8 cellular contexts compared by ENCODE assay signal in genomic region chr11:28087693-28088092, GRCh38. TPM values are rescaled to one million over a fixed set of nuclear protein-coding genes. Genes with fewer than 3 reads are reported as not detected.
A peak's percentile ranks its signal among the peaks of the same experiment; 100 is the strongest.
DNase-seq lines count a peak whose midpoint lies in the region; ATAC-seq and TF ChIP-seq lines count a peak whose summit lies in the region.
"Not testable (repeated sequence)": the region's sequence is repeated elsewhere in the genome, so short reads cannot be mapped to it uniquely, and the experiment has no call there.

No MANE protein-coding gene starts in this region.

- not testable (repeated sequence) for H3K9me1 ChIP-seq in IMR-90 (ENCODE audit: insufficient read depth, low read length)

- not testable (repeated sequence) for H4K20me1 ChIP-seq in IMR-90 (ENCODE audit: insufficient read depth, low read length); PC-3 (ENCODE audit: low read length)

- not testable (repeated sequence) for H3K4me3 ChIP-seq in IMR-90 (ENCODE audit: insufficient read depth, low read depth, low read length); PC-3 (ENCODE audit: low read length); SJSA1

- peak overlapping the region; percentile 99 for H2BK5ac ChIP-seq in IMR-90 (ENCODE audit: low read depth, low read length, poor library complexity, severe bottlenecking)

- peaks cover 26 to 43% of the 10 kb centered on the region in 2 experiments for H3K79me1 ChIP-seq in IMR-90 (ENCODE audit: low read depth in 1 of 2, low read length in 2 of 2)

- H2BK15ac ChIP-seq in IMR-90 (ENCODE audit: low read depth, low read length), result not testable (repeated sequence)

- intact Hi-C loops in IMR-90 (cut with micrococcal nuclease) (loop anchor here (2.0 kb wide), 1 partner anchor 153 kb away; no protein-coding TSS in a partner anchor), PC-3 (cut with micrococcal nuclease) (loop anchor here (5.0 kb wide), 1 partner anchor 40 kb away; no protein-coding TSS in a partner anchor)

- not testable (repeated sequence) for H3F3A ChIP-seq in PC-3 (ENCODE audit: low read length, unreplicated experiment)

- not testable (repeated sequence) for H3K4me1 ChIP-seq in IMR-90 (ENCODE audit: control insufficient read depth, insufficient read depth, low read length); SJSA1 (replicated peaks)
- H3K4me1 ChIP-seq in PC-3 (ENCODE audit: insufficient read depth, low read length), result peaks cover 37% of the 10 kb centered on the region
- H3K4me1 ChIP-seq in foreskin keratinocyte, result peaks cover 23% of the 10 kb centered on the region

- not testable (repeated sequence) for H4K5ac ChIP-seq in IMR-90 (ENCODE audit: low read depth, low read length)

- not testable (repeated sequence) for H4K91ac ChIP-seq in IMR-90 (ENCODE audit: insufficient read depth, low read depth, low read length)

- H2AK5ac ChIP-seq in IMR-90 (ENCODE audit: low read depth, low read length), result not testable (repeated sequence)

- not testable (repeated sequence) for H3K27me3 ChIP-seq in IMR-90 (ENCODE audit: control insufficient read depth, insufficient read depth, low read length); PC-3 (ENCODE audit: low read length); SJSA1 (replicated peaks); foreskin keratinocyte

- TF ChIP-seq POLR2A in IMR-90 (IDR thresholded peaks at IDR 0.05; ENCODE audit: low read depth, low read length), result not testable (repeated sequence)

- CTCF ChIA-PET in IMR-90 (lab: Yijun Ruan, JAX); PC-3 (lab: Charles Lee): not testable (repeated sequence)

- H3K79me2 ChIP-seq in PC-3 (ENCODE audit: low read length), result not testable (repeated sequence)

- no CpG with 5 or more reads among the region's 3 CpGs for WGBS in IMR-90 (ENCODE audit: extremely low coverage in 2 of 2, insufficient read length in 1 of 2), 2 experiments

- not testable (repeated sequence) for H3K14ac ChIP-seq in IMR-90 (replicated peaks; ENCODE audit: low read depth, low read length)

- not testable (repeated sequence) for TF ChIP-seq CTCF in IMR-90 (conservative IDR thresholded peaks at IDR 0.05; ENCODE audit: low read depth, low read length); PC-3 (conservative IDR thresholded peaks at IDR 0.05; ENCODE audit: low read depth, low read length); foreskin keratinocyte (conservative IDR thresholded peaks at IDR 0.05)

- in situ Hi-C loops in IMR-90 (cut with MboI; ENCODE audit: low sequenced_read_pairs), result not testable (repeated sequence)

- H2AFZ ChIP-seq in IMR-90 (replicated peaks; ENCODE audit: low read length, poor library complexity); PC-3 (ENCODE audit: low read length): not testable (repeated sequence)

- H3K36me3 ChIP-seq in IMR-90 (ENCODE audit: control insufficient read depth, insufficient read depth, low read length); PC-3 (ENCODE audit: low read depth, low read length): not testable (repeated sequence)
- peaks cover 61% of the 10 kb centered on the region for H3K36me3 ChIP-seq in SJSA1

- not testable (repeated sequence) for BruUV-seq in IMR-90 (replicated peaks; lab: Mats Ljungman, UMichigan); PC-3 (replicated peaks; lab: Mats Ljungman, UMichigan)

- H2BK120ac ChIP-seq in IMR-90 (ENCODE audit: low read depth, low read length), result not testable (repeated sequence)

- not testable (repeated sequence) for H3K27ac ChIP-seq in IMR-90 (ENCODE audit: insufficient read depth, low read length); PC-3 (ENCODE audit: low read length); foreskin keratinocyte
- 0 out of 2 replicates have a peak overlapping the region, but pooled peaks have one; percentile 4 for H3K27ac ChIP-seq in SJSA1
- peak overlapping the region; percentile 34 for H3K27ac ChIP-seq in epithelial cell of prostate

- TF ChIP-seq RAD21 in IMR-90 (IDR thresholded peaks at IDR 0.05; ENCODE audit: low read length), result not testable (repeated sequence)

- peak overlapping the region in 1 of 2 experiments; percentile 75; a peak in 2 of 4 replicates for H4K8ac ChIP-seq in IMR-90 (ENCODE audit: low read depth in 2 of 2, low read length in 2 of 2)

- not testable (repeated sequence) for H3K9me2 ChIP-seq in PC-3 (replicated peaks; ENCODE audit: low read length)

- H2AK9ac ChIP-seq in IMR-90 (replicated peaks; ENCODE audit: low read depth, low read length, poor library complexity), result not testable (repeated sequence)

- DNase-seq in EH (ENCODE audit: low read depth), result peak; percentile 51
- peak; percentile 65 for DNase-seq in ELR (ENCODE audit: low read depth)
- peak; percentile 67 for DNase-seq in HCEC 1CT
- DNase-seq in IMR-90; SJSA1 (ENCODE audit: low read depth in 1 of 2, low spot score in 2 of 2); epithelial cell of prostate (ENCODE audit: low read depth, low spot score): not testable (repeated sequence)
- peak; percentile 32 for DNase-seq in PC-3
- peak in 1 of 2 donors; percentile 9 for DNase-seq in foreskin keratinocyte

- POLR2A ChIA-PET in IMR-90 (lab: Charles Lee; ENCODE audit: unreplicated experiment); PC-3 (lab: Charles Lee; ENCODE audit: unreplicated experiment): not testable (repeated sequence)

- not testable (repeated sequence) for H3K9ac ChIP-seq in IMR-90 (ENCODE audit: low read depth, low read length); PC-3 (ENCODE audit: low read length)

- H3K18ac ChIP-seq in IMR-90 (ENCODE audit: low read depth, low read length), result not testable (repeated sequence)

- not testable (repeated sequence) for H3K56ac ChIP-seq in IMR-90 (ENCODE audit: extremely low read depth, insufficient read depth, low read length)

- H3K23ac ChIP-seq in IMR-90 (ENCODE audit: low read depth, low read length), result not testable (repeated sequence)

- H2BK20ac ChIP-seq in IMR-90 (ENCODE audit: low read depth, low read length), result not testable (repeated sequence)

- ATAC-seq in IMR-90 (ENCODE audit: low read depth); PC-3: not testable (repeated sequence)
- ATAC-seq in foreskin keratinocyte, result peak; percentile 10

- not testable (repeated sequence) for H3K4me2 ChIP-seq in IMR-90 (ENCODE audit: low read depth, low read length); PC-3 (ENCODE audit: low read length)

- dilution Hi-C loops in IMR-90 (cut with HindIII; ENCODE audit: low sequenced_read_pairs, unreplicated experiment), result not testable (repeated sequence)

- H3K9me3 ChIP-seq in IMR-90 (ENCODE audit: control insufficient read depth, insufficient read depth, low read length); PC-3 (ENCODE audit: low read length); SJSA1 (replicated peaks): not testable (repeated sequence)

- H3K4ac ChIP-seq in IMR-90 (ENCODE audit: low read depth, low read length), result not testable (repeated sequence)

RNA-seq across cellular contexts. Expression of gene KIF18A, which starts 20.3 kb away (rescaled TPM):
- total RNA-seq in IMR-90 (2012; rRNA removed), result 24.4 and 37.2 TPM in 2 replicates
- polyA plus RNA-seq in IMR-90 (2012; rRNA removed), result 7.6 and 8.9 TPM in 2 replicates
- 0.57 and 1.2 TPM in 2 replicates for polyA plus RNA-seq in IMR-90 (2012; cell fraction: cytosol; rRNA removed)
- polyA plus RNA-seq in IMR-90 (2012; cell fraction: nucleus; rRNA removed; ENCODE audit: low replicate concordance), result 0.86 and 9.4 TPM in 2 replicates
- total RNA-seq in PC-3 (2014; rRNA removed), result 11.6 and 15.3 TPM in 2 replicates
- total RNA-seq in SJSA1 (2014; rRNA removed; shearing (Covaris generic)), result 33.3 and 41.1 TPM in 2 replicates
- total RNA-seq in foreskin keratinocyte, result 13.9 and 16.8 TPM in 2 replicates
- 3.3 and 5.1 TPM in 2 replicates for polyA plus RNA-seq in foreskin keratinocyte

RNA-seq across cellular contexts. Expression of gene METTL15, which starts 20.5 kb away (rescaled TPM):
- total RNA-seq in IMR-90 (2012; rRNA removed) (24.4 and 30.5 TPM in 2 replicates), PC-3 (2014; rRNA removed) (5.8 and 12.4 TPM in 2 replicates), foreskin keratinocyte (10.2 and 11.5 TPM in 2 replicates)
- polyA plus RNA-seq in IMR-90 (2012; rRNA removed) (5.3 and 6.5 TPM in 2 replicates), foreskin keratinocyte (3.9 and 4.6 TPM in 2 replicates)
- polyA plus RNA-seq in IMR-90 (2012; cell fraction: cytosol; rRNA removed), result 2.0 and 4.9 TPM in 2 replicates
- 1.7 and 10.9 TPM in 2 replicates for polyA plus RNA-seq in IMR-90 (2012; cell fraction: nucleus; rRNA removed; ENCODE audit: low replicate concordance)
- 13.2 and 15.8 TPM in 2 replicates for total RNA-seq in SJSA1 (2014; rRNA removed; shearing (Covaris generic))
